1 cellular context compared by ENCODE assay signal in the genomic region with DNA sequence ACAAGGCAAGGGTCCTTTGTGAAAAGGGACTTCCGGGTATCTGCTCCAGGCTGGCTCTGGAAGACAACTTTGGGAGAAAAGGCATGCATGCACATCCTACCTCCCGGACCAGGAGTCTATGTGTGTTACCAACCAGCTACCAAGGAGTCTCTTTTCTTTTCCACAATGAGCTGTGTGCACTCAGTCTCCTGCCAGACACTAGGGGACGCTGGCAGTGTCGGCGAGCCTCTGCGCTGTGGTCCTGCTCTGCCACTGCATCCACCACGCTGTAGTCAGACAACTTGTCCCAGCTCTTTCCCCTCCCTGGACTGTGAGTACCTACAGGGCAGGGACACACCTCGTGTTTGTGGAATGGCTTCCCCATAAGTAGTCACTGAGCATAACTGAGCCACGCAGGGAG.
A peak's percentile ranks its signal among the peaks of the same experiment; 100 is the strongest.
TF ChIP-seq lines count a peak whose summit lies in the region.

No MANE protein-coding gene starts in this region.

TF ChIP-seq in HepG2, 621 proteins besides CTCF, POLR2A, EP300 and RAD21 (continued from another document):
- TF ChIP-seq TCF7 (IDR thresholded peaks at IDR 0.05; ENCODE audit: low read depth), result no peak
- 0 out of 2 replicates have a peak, but pooled peaks have one; percentile 17 for TF ChIP-seq ZNF614 (CRISPR knock-in tag; IDR thresholded peaks at IDR 0.05; ENCODE audit: borderline replicate concordance)
- TF ChIP-seq TMF1 (CRISPR knock-in tag; IDR thresholded peaks at IDR 0.05; ENCODE audit: low read depth), result no peak
- TF ChIP-seq PHB2 (IDR thresholded peaks at IDR 0.05; ENCODE audit: partially characterized antibody), result no peak
- peak; percentile 76 for TF ChIP-seq TEAD3 (CRISPR knock-in tag; optimal IDR thresholded peaks at IDR 0.05; ENCODE audit: borderline replicate concordance)
- no peak for TF ChIP-seq SKIL (CRISPR knock-in tag; IDR thresholded peaks at IDR 0.05; ENCODE audit: borderline replicate concordance)
- no peak for TF ChIP-seq ZNF746 (CRISPR knock-in tag; IDR thresholded peaks at IDR 0.05)
- TF ChIP-seq FOXA3 (CRISPR knock-in tag; IDR thresholded peaks at IDR 0.05), result 0 out of 2 replicates have a peak, but pooled peaks have one; percentile 17
- TF ChIP-seq TCF12 (IDR thresholded peaks at IDR 0.05), result no peak
- no peak for TF ChIP-seq TCF12 (CRISPR knock-in tag; IDR thresholded peaks at IDR 0.05)
- no peak for TF ChIP-seq TEAD2 (CRISPR knock-in tag; IDR thresholded peaks at IDR 0.05)
- TF ChIP-seq, protein P1, sequence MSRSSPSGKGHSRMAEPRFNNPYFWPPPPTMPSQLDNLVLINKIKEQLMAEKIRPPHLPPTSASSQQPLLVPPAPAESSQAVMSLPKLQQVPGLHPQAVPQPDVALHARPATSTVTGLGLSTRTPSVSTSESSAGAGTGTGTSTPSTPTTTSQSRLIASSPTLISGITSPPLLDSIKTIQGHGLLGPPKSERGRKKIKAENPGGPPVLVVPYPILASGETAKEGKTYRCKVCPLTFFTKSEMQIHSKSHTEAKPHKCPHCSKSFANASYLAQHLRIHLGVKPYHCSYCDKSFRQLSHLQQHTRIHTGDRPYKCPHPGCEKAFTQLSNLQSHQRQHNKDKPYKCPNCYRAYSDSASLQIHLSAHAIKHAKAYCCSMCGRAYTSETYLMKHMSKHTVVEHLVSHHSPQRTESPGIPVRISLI (CRISPR knock-in tag; IDR thresholded peaks at IDR 0.05; ENCODE audit: borderline replicate concordance), result no peak
- TF ChIP-seq GZF1 (CRISPR knock-in tag; IDR thresholded peaks at IDR 0.05), result no peak
- TF ChIP-seq ZSCAN21 (CRISPR knock-in tag; IDR thresholded peaks at IDR 0.05; ENCODE audit: borderline replicate concordance), result no peak
- TF ChIP-seq SAFB2 (CRISPR knock-in tag; IDR thresholded peaks at IDR 0.05; ENCODE audit: borderline replicate concordance, low read depth), result no peak
- no peak for TF ChIP-seq SOX5 (CRISPR knock-in tag; IDR thresholded peaks at IDR 0.05; ENCODE audit: borderline replicate concordance)
- TF ChIP-seq HNRNPL (IDR thresholded peaks at IDR 0.05; ENCODE audit: low read depth, low read length), result no peak
- TF ChIP-seq FOXK2 (IDR thresholded peaks at IDR 0.05), result no peak
- TF ChIP-seq RXRA (CRISPR knock-in tag; IDR thresholded peaks at IDR 0.05), result peak; percentile 21; the same call in 1 of the 2 replicates
- no peak for TF ChIP-seq NR2F6 (IDR thresholded peaks at IDR 0.05)
- TF ChIP-seq NR2F6 (CRISPR knock-in tag; IDR thresholded peaks at IDR 0.05), result peak; percentile 17; the same call in 1 of the 2 replicates
- TF ChIP-seq, protein P2, sequence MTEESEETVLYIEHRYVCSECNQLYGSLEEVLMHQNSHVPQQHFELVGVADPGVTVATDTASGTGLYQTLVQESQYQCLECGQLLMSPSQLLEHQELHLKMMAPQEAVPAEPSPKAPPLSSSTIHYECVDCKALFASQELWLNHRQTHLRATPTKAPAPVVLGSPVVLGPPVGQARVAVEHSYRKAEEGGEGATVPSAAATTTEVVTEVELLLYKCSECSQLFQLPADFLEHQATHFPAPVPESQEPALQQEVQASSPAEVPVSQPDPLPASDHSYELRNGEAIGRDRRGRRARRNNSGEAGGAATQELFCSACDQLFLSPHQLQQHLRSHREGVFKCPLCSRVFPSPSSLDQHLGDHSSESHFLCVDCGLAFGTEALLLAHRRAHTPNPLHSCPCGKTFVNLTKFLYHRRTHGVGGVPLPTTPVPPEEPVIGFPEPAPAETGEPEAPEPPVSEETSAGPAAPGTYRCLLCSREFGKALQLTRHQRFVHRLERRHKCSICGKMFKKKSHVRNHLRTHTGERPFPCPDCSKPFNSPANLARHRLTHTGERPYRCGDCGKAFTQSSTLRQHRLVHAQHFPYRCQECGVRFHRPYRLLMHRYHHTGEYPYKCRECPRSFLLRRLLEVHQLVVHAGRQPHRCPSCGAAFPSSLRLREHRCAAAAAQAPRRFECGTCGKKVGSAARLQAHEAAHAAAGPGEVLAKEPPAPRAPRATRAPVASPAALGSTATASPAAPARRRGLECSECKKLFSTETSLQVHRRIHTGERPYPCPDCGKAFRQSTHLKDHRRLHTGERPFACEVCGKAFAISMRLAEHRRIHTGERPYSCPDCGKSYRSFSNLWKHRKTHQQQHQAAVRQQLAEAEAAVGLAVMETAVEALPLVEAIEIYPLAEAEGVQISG (CRISPR knock-in tag; IDR thresholded peaks at IDR 0.05), result peak; percentile 73
- no peak for TF ChIP-seq TRIM24 (CRISPR knock-in tag; IDR thresholded peaks at IDR 0.05)
- TF ChIP-seq NCOA2 (CRISPR knock-in tag; IDR thresholded peaks at IDR 0.05), result no peak
- TF ChIP-seq ZNF234 (CRISPR knock-in tag; conservative IDR thresholded peaks at IDR 0.05), result no peak
- TF ChIP-seq ZNF761 (CRISPR knock-in tag; conservative IDR thresholded peaks at IDR 0.05), result no peak
- no peak for TF ChIP-seq ZNF407 (CRISPR knock-in tag; IDR thresholded peaks at IDR 0.05; ENCODE audit: not compliant biosample characterization)
- peak; percentile 69; the same call in 1 of the 2 replicates for TF ChIP-seq KDM2A (CRISPR knock-in tag; IDR thresholded peaks at IDR 0.05; ENCODE audit: borderline replicate concordance, low read depth)
- no peak for TF ChIP-seq MIXL1 (CRISPR knock-in tag; IDR thresholded peaks at IDR 0.05)
TF ChIP-seq in HepG2: peak in this region for 37.
